ENCODE assay signal across 18 cellular contexts in the genomic region with DNA sequence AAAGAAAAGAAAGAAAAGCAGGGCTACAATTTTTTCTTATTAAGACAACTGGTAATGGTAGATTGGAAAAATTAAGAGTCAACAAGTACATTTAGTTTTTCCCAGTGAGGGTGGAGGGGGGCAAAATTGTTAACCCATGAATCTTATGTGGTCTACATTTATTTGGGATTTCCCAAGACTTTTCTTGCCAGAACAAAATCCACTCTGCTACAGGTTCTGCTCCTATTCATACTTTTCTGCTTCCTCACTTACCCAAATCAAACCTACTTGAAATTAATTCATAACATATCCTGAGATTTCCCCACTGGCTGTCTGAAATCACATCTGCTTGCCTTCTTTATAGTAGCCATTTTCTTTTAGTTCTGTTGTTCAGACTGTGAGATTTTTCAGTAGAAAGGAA. TPM values are rescaled to one million over a fixed set of nuclear protein-coding genes. Genes with fewer than 3 reads are reported as not detected.
"Had no signal": no experiment of that assay in that cellular context is flagged by ENCODE, and none has a peak within 500 bp of the region (broad histone marks: within the 10 kb centered on the region; RNA-seq: fewer than 3 reads in every experiment).

No MANE protein-coding gene starts in this region.

- H3K27me3 ChIP-seq: ascending aorta, esophagus squamous epithelium, gastrocnemius medialis, heart left ventricle, ovary, upper lobe of right lung had no signal

- H3K4me3 Mint-ChIP-seq: activated naive CD8-positive, alpha-beta T cell treated with anti-CD3 and anti-CD28 coated beads, Interleukin-2, amount 10 ng/mL, durations not matched to agents 7 days and 5 days; activated T-helper 1 cell treated with anti-CD3 and anti-CD28 coated beads, Interleukin-12 subunit alpha, Interleukin-12 subunit beta, Interleukin-2, Interleukin-4 antibody, amounts not matched to agents 30 ng/mL and 10 ng/mL and 1 ng/mL, durations not matched to agents 14 hours and 24 hours and 36 hours; neural crest cell; stimulated activated effector memory CD8-positive, alpha-beta T cell treated with anti-CD3 and anti-CD28 coated beads, Interleukin-12 subunit alpha, Interleukin-12 subunit beta, amount 100 ng/mL, for 72 hours had no signal

- H3K9me3 Mint-ChIP-seq: activated naive CD8-positive, alpha-beta T cell treated with anti-CD3 and anti-CD28 coated beads, Interleukin-2, amount 10 ng/mL, durations not matched to agents 7 days and 5 days; activated T-helper 1 cell treated with anti-CD3 and anti-CD28 coated beads, Interleukin-12 subunit alpha, Interleukin-12 subunit beta, Interleukin-2, Interleukin-4 antibody, amounts not matched to agents 30 ng/mL and 10 ng/mL and 1 ng/mL, durations not matched to agents 14 hours and 24 hours and 36 hours; neural crest cell had no signal

- H3K4me1 Mint-ChIP-seq: activated naive CD8-positive, alpha-beta T cell treated with anti-CD3 and anti-CD28 coated beads, Interleukin-2, amount 10 ng/mL, durations not matched to agents 7 days and 5 days; stimulated activated effector memory CD8-positive, alpha-beta T cell treated with anti-CD3 and anti-CD28 coated beads, Interleukin-12 subunit alpha, Interleukin-12 subunit beta, amount 100 ng/mL, for 72 hours had no signal

- H3K4me3 ChIP-seq: ascending aorta, coronary artery, esophagus squamous epithelium, gastrocnemius medialis, heart left ventricle, lung, ovary, thoracic aorta, upper lobe of right lung had no signal

- H3K27ac Mint-ChIP-seq: activated naive CD8-positive, alpha-beta T cell treated with anti-CD3 and anti-CD28 coated beads, Interleukin-2, amount 10 ng/mL, durations not matched to agents 7 days and 5 days; activated T-helper 1 cell treated with anti-CD3 and anti-CD28 coated beads, Interleukin-12 subunit alpha, Interleukin-12 subunit beta, Interleukin-2, Interleukin-4 antibody, amounts not matched to agents 30 ng/mL and 10 ng/mL and 1 ng/mL, durations not matched to agents 14 hours and 24 hours and 36 hours; stimulated activated effector memory CD8-positive, alpha-beta T cell treated with anti-CD3 and anti-CD28 coated beads, Interleukin-12 subunit alpha, Interleukin-12 subunit beta, amount 100 ng/mL, for 72 hours had no signal

- ATAC-seq: activated CD4-positive, CD25-positive, alpha-beta regulatory T cell treated with anti-CD3 and anti-CD28 coated beads, Interleukin-2, amount 50 U/mL, for 24 hours; gastrocnemius medialis; heart left ventricle; left colon; stimulated activated effector memory CD8-positive, alpha-beta T cell treated with anti-CD3 and anti-CD28 coated beads, Interleukin-12 subunit alpha, Interleukin-12 subunit beta, amount 100 ng/mL, for 72 hours; upper lobe of right lung had no signal

- H3K27me3 Mint-ChIP-seq: activated naive CD8-positive, alpha-beta T cell treated with anti-CD3 and anti-CD28 coated beads, Interleukin-2, amount 10 ng/mL, durations not matched to agents 7 days and 5 days had no signal

- H3K36me3 ChIP-seq: ascending aorta, esophagus squamous epithelium, gastrocnemius medialis, ovary, thoracic aorta, upper lobe of right lung had no signal

- H3K4me1 ChIP-seq: ascending aorta, esophagus squamous epithelium, gastrocnemius medialis, upper lobe of right lung had no signal

- H3K36me3 Mint-ChIP-seq: activated naive CD8-positive, alpha-beta T cell treated with anti-CD3 and anti-CD28 coated beads, Interleukin-2, amount 10 ng/mL, durations not matched to agents 7 days and 5 days; stimulated activated effector memory CD8-positive, alpha-beta T cell treated with anti-CD3 and anti-CD28 coated beads, Interleukin-12 subunit alpha, Interleukin-12 subunit beta, amount 100 ng/mL, for 72 hours had no signal

- DNase-seq: activated naive CD8-positive, alpha-beta T cell treated with anti-CD3 and anti-CD28 coated beads, Interleukin-2, amount 10 ng/mL, durations not matched to agents 7 days and 5 days; caudate nucleus; esophagus squamous epithelium; gastrocnemius medialis; heart left ventricle; left colon; midbrain; ovary; upper lobe of right lung had no signal

- H3K27ac ChIP-seq: ascending aorta, coronary artery, esophagus squamous epithelium, gastrocnemius medialis, heart left ventricle, ovary, thoracic aorta, upper lobe of right lung had no signal

- H3K9me3 ChIP-seq: ascending aorta, esophagus squamous epithelium, gastrocnemius medialis, heart left ventricle, ovary, thoracic aorta, upper lobe of right lung had no signal

RNA-seq across cellular contexts. Expression of gene VGLL3, which starts 41.1 kb away (rescaled TPM):
- total RNA-seq: activated CD8-positive, alpha-beta memory T cell treated with anti-CD3 and anti-CD28 coated beads for 36 hours; activated naive CD8-positive, alpha-beta T cell treated with anti-CD3 and anti-CD28 coated beads, Interleukin-2, amount 10 ng/mL, durations not matched to agents 7 days and 5 days; activated T-helper 1 cell treated with anti-CD3 and anti-CD28 coated beads, Interleukin-12 subunit alpha, Interleukin-12 subunit beta, Interleukin-2, Interleukin-4 antibody, amounts not matched to agents 30 ng/mL and 10 ng/mL and 1 ng/mL, durations not matched to agents 14 hours and 24 hours and 36 hours had no signal
